21 cellular contexts compared by ENCODE assay signal in the genomic region with DNA sequence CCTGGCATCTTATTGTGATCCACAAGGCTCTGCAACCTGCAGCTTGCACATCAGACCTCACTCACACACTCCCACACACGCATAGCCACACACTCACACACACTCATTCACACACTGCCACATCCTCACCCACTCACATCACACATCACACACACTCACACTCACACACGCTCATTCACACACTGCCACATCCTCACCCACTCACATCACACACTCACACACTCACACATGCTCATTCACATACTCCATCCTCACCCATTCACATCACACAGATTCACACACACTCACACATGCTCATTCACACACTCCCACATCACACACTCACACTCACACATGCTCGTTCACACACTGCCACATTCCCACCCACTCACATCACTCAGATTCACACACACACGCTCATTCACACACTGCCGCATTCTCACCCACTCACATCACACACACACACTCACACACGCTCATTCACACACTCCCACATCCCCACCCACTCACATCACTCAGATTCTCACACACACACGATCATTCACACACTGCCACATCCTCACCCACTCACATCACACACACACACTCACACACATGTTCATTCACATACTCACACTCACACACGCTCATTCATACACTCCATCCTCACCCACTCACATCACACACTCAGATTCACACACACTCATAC. TPM values are rescaled to one million over a fixed set of nuclear protein-coding genes. Genes with fewer than 3 reads are reported as not detected.
DNase-seq lines count a peak whose midpoint lies in the region; ATAC-seq, FAIRE-seq and TF ChIP-seq lines count a peak whose summit lies in the region.
"Had no signal": no experiment of that assay in that cellular context is flagged by ENCODE, and none has a peak within 500 bp of the region (broad histone marks: within the 10 kb centered on the region; RNA-seq: fewer than 3 reads in every experiment).

No MANE protein-coding gene starts in this region.

- H3K4me1 Mint-ChIP-seq in activated T-cell treated with anti-CD3 and anti-CD28 coated beads, Interleukin-2, amount 50 U/mL, for 24 hours (ENCODE audit: low read depth): no peaks in the 10 kb centered on the region
- H3K4me1 Mint-ChIP-seq: CD8-positive, alpha-beta memory T cell had no signal

- no peak overlapping the region for H4K5ac ChIP-seq in H1 (ENCODE audit: insufficient read length, low read depth, low read length)

- peaks cover 8% of the 10 kb centered on the region; the same call in 1 of the 2 replicates for H3K23me2 ChIP-seq in H1 (ENCODE audit: low read depth, low read length)

- no peak overlapping the region for H4K8ac ChIP-seq in H1 (ENCODE audit: extremely low read depth, insufficient read depth, low read length)

- TF ChIP-seq CTCF in HEK293 (tag by site-specific recombination; IDR thresholded peaks at IDR 0.05) (no peak), RWPE1 (conservative IDR thresholded peaks at IDR 0.05; ENCODE audit: low read depth) (no peak), H1 (IDR thresholded peaks at IDR 0.05; ENCODE audit: control extremely low read depth in 1 of 3, insufficient read depth in 1 of 3, low read depth in 1 of 3, low read length in 3 of 3) (no peak)

- peak overlapping the region; percentile 45; the same call in 1 of the 2 replicates for H2BK12ac ChIP-seq in H1 (ENCODE audit: low read depth, low read length)

- no peak overlapping the region for H2BK120ac ChIP-seq in H1 (replicated peaks; ENCODE audit: low read depth, low read length)

- H3K4ac ChIP-seq in H1 (replicated peaks; ENCODE audit: insufficient read length, low read depth, low read length): no peak overlapping the region

- peaks cover 22% of the 10 kb centered on the region for H3K27me3 Mint-ChIP-seq in activated T-cell treated with anti-CD3 and anti-CD28 coated beads, Interleukin-2, amount 50 U/mL, for 24 hours

- no peak for TF ChIP-seq RAD21 in H1 (IDR thresholded peaks at IDR 0.05 in 1 of 2, conservative IDR thresholded peaks at IDR 0.05 in 1 of 2; ENCODE audit: low read depth in 2 of 2, low read length in 2 of 2)

- H2BK15ac ChIP-seq in H1 (ENCODE audit: low read length): peak overlapping the region; percentile 99

- no peak overlapping the region for H3K4me3 Mint-ChIP-seq in activated T-cell treated with anti-CD3 and anti-CD28 coated beads, Interleukin-2, amount 50 U/mL, for 24 hours
- H3K4me3 Mint-ChIP-seq: CD4-positive, CD25-positive, alpha-beta regulatory T cell; CD8-positive, alpha-beta memory T cell had no signal

- no peaks in the 10 kb centered on the region for H3K79me1 ChIP-seq in H1 (ENCODE audit: low read depth, low read length)

- peaks cover 0 to 8% of the 10 kb centered on the region in 2 experiments for H4K20me1 ChIP-seq in H1 (replicated peaks in 1 of 2; ENCODE audit: control insufficient read depth in 1 of 2, insufficient read depth in 2 of 2, low read length in 2 of 2)

- H3K4me3 ChIP-seq in HEK293 (ENCODE audit: low read depth, low read length): no peak overlapping the region
- H3K4me3 ChIP-seq in H1 (ENCODE audit: extremely low read depth in 1 of 4, insufficient read depth in 2 of 4, low read depth in 3 of 4, low read length in 4 of 4): no peak overlapping the region
- H3K4me3 ChIP-seq: GM23248 had no signal

- FAIRE-seq in H1 (lab: Jason Lieb, UNC): no peak
- FAIRE-seq: A204.1, G401.6, H54 had no signal

- H3K9me3 Mint-ChIP-seq in activated T-cell treated with anti-CD3 and anti-CD28 coated beads, Interleukin-2, amount 50 U/mL, for 24 hours: no peaks in the 10 kb centered on the region
- H3K9me3 Mint-ChIP-seq: CD4-positive, CD25-positive, alpha-beta regulatory T cell; CD8-positive, alpha-beta memory T cell had no signal

- no peak overlapping the region for H2AFZ ChIP-seq in H1 (ENCODE audit: low read length)
- H2AFZ ChIP-seq: GM23248 had no signal

- H3K36me3 Mint-ChIP-seq in activated T-cell treated with anti-CD3 and anti-CD28 coated beads, Interleukin-2, amount 50 U/mL, for 24 hours (ENCODE audit: low read depth): no peaks in the 10 kb centered on the region
- H3K36me3 Mint-ChIP-seq: CD4-positive, CD25-positive, alpha-beta regulatory T cell; CD8-positive, alpha-beta memory T cell had no signal

- peak overlapping the region; percentile 4; the same call in 1 of the 2 replicates for H2BK5ac ChIP-seq in H1 (ENCODE audit: low read depth, low read length)

- H3K23ac ChIP-seq in H1 (ENCODE audit: insufficient read length): no peak overlapping the region

- H3K4me2 ChIP-seq in H1 (ENCODE audit: insufficient read depth in 1 of 2, low read depth in 2 of 2, low read length in 2 of 2): no peak overlapping the region

- H3K14ac ChIP-seq in H1 (ENCODE audit: insufficient read length): peak overlapping the region; percentile 69

- DNase-seq in RWPE1 (ENCODE audit: low spot score) (no peak), H1 (ENCODE audit: low read depth in 1 of 2, low spot score in 2 of 2) (no peak)
- no peak for DNase-seq in activated T-cell treated with anti-CD3 and anti-CD28 coated beads, Interleukin-2, amount 50 U/mL, for 24 hours
- DNase-seq: ACHN; BE2C; C1 segment of cervical spinal cord; CD4-positive, CD25-positive, alpha-beta regulatory T cell; CD8-positive, alpha-beta memory T cell; COR-L47; DMS 273 treated with DMSO at 0.1 percent for 48 hours; GM23248; Karpas-422; KBM-7 had no signal

- H3K9me3 ChIP-seq in HEK293 (ENCODE audit: control insufficient read depth, insufficient read depth, low read depth, low read length): no peaks in the 10 kb centered on the region
- H3K9me3 ChIP-seq in H1 (ENCODE audit: insufficient read depth in 2 of 2, low read depth in 1 of 2, low read length in 1 of 2): peaks cover 0 to 4% of the 10 kb centered on the region in 2 experiments; a peak in 1 of 4 replicates
- H3K9me3 ChIP-seq: BE2C had no signal

- H3K18ac ChIP-seq in H1 (ENCODE audit: extremely low read depth, low read length): no peak overlapping the region

- TF ChIP-seq EP300 in H1 (IDR thresholded peaks at IDR 0.05; ENCODE audit: borderline replicate concordance in 1 of 2, low read depth in 2 of 2, low read length in 2 of 2): no peak

- H3K27ac Mint-ChIP-seq in activated T-cell treated with anti-CD3 and anti-CD28 coated beads, Interleukin-2, amount 50 U/mL, for 24 hours: no peak overlapping the region
- H3K27ac Mint-ChIP-seq: CD4-positive, CD25-positive, alpha-beta regulatory T cell; CD8-positive, alpha-beta memory T cell had no signal

- peak overlapping the region; percentile 54 for H4K91ac ChIP-seq in H1 (replicated peaks; ENCODE audit: insufficient read length, low read length)

- H3K4me1 ChIP-seq in HEK293 (ENCODE audit: control insufficient read depth, insufficient read depth, low read length) (no peaks in the 10 kb centered on the region), H1 (replicated peaks in 1 of 4; ENCODE audit: control insufficient read depth in 3 of 4, insufficient read depth in 4 of 4, low read length in 3 of 4) (peaks cover 0 to 5% (median under 1%) of the 10 kb centered on the region in 4 experiments; a peak in 3 of 7 replicates)
- H3K4me1 ChIP-seq: BE2C had no signal

- POLR2A ChIA-PET in HEK293 (lab: Yijun Ruan, JAX): no interaction called here
- POLR2A ChIA-PET in RWPE1 (lab: Yijun Ruan, JAX; ENCODE audit: low non-redundant PET): no interaction called here
- POLR2A ChIA-PET in H1 (lab: Charles Lee; ENCODE audit: partially characterized antibody): interaction anchor here (0.6 kb wide), 1 partner anchor 1078 kb away, joined by 4 read pairs; no protein-coding TSS in a partner anchor

- H3K27ac ChIP-seq in HEK293 (ENCODE audit: extremely low read depth, low read depth, low read length) (no peak overlapping the region), RWPE1 (peak overlapping the region; percentile 9; the same call in 1 of the 2 replicates), H1 (ENCODE audit: low read depth, low read length) (no peak overlapping the region)
- H3K27ac ChIP-seq: GM23248 had no signal

- peak overlapping the region; percentile 61; the same call in 1 of the 2 replicates for H2BK20ac ChIP-seq in H1 (ENCODE audit: low read length)

- no peak overlapping the region; a peak in 1 of 7 replicates for H3K9ac ChIP-seq in H1 (replicated peaks in 1 of 4; ENCODE audit: extremely low read depth in 1 of 4, low read depth in 3 of 4, low read length in 3 of 4)
- H3K9ac ChIP-seq: GM23248 had no signal

- TF ChIP-seq POLR2A in H1 (IDR thresholded peaks at IDR 0.05; ENCODE audit: control extremely low read depth in 1 of 2, low read depth in 2 of 2, low read length in 2 of 2): no peak

- CTCF ChIA-PET in HEK293 (lab: Yijun Ruan, JAX) (no interaction called here), RWPE1 (lab: Yijun Ruan, JAX) (no interaction called here), H1 (lab: Charles Lee; ENCODE audit: partially characterized antibody) (interaction anchor here (1.0 kb wide), 1 partner anchor 16 kb away, joined by 3 read pairs; no protein-coding TSS in a partner anchor)

- 78 to 98% methylated on average over 4 to 8 of the region's 8 CpGs for WGBS in H1 (ENCODE audit: extremely low coverage in 1 of 2, insufficient coverage in 1 of 2, insufficient read length in 1 of 2, insufficient replicate concordance in 2 of 2, low coverage in 1 of 2, low lambda C conversion rate in 2 of 2, missing lambda C conversion rate in 1 of 2), 2 experiments

- H3K27me3 ChIP-seq in H1 (replicated peaks in 1 of 4; ENCODE audit: control insufficient read depth in 3 of 4, extremely low read depth in 1 of 4, insufficient read depth in 3 of 4, low read length in 3 of 4): no peaks in the 10 kb centered on the region; a peak in 1 of 7 replicates
- H3K27me3 ChIP-seq: BE2C had no signal

- H3K79me2 ChIP-seq in H1 (ENCODE audit: control insufficient read depth in 1 of 2, insufficient read depth in 2 of 2, low read length in 2 of 2): no peaks in the 10 kb centered on the region

- ATAC-seq in GM21526 (IDR thresholded peaks at IDR 0.05; ENCODE audit: low FRiP score, unreplicated experiment) (no peak), HG03025 (IDR thresholded peaks at IDR 0.05; ENCODE audit: low FRiP score, unreplicated experiment) (no peak), GM21381 (IDR thresholded peaks at IDR 0.05; ENCODE audit: unreplicated experiment) (no peak)
- ATAC-seq: HCT116 had no signal

- H3K36me3 ChIP-seq in HEK293 (ENCODE audit: control insufficient read depth in 2 of 2, insufficient read depth in 1 of 2, low read length in 2 of 2) (no peaks in the 10 kb centered on the region), H1 (ENCODE audit: control insufficient read depth in 2 of 4, insufficient read depth in 4 of 4, low read length in 3 of 4) (no peaks in the 10 kb centered on the region; a peak in 1 of 8 replicates)
- H3K36me3 ChIP-seq: BE2C had no signal

- peak overlapping the region; percentile 94 for H3K56ac ChIP-seq in H1 (replicated peaks; ENCODE audit: insufficient read length, low read depth, low read length)

- peak overlapping the region; percentile 99; the same call in 1 of the 2 replicates for H2AK5ac ChIP-seq in H1 (ENCODE audit: low read depth, low read length)

RNA-seq across cellular contexts. Expression of a gene that starts 47.1 kb away (rescaled TPM):
- 28.1 and 29.4 TPM in 2 replicates for total RNA-seq in H1 (2021; fragmentation: NEBNext Ultra II Directional; extraction: Animal tissue kit (Norgen Biotek cat#: 25700))
- 9.8 and 21.0 TPM in 2 replicates for polyA plus RNA-seq in H1 (2011; rRNA removed)
- polyA plus RNA-seq in H1 (2011; cell fraction: cytosol; rRNA removed): 14.3 TPM
- polyA plus RNA-seq in H1 (2011; cell fraction: nucleus; rRNA removed): 27.1 TPM
- polyA plus RNA-seq in H1 (2012, experiment 1 of 2): 14.2 to 23.4 TPM (median 21.5 TPM) in 4 replicates
- polyA plus RNA-seq in H1 (2012, experiment 2 of 2): 17.1 TPM
- 14.4 TPM for polyA plus RNA-seq in H1 (2013, experiment 1 of 2)
- 14.7 TPM for polyA plus RNA-seq in H1 (2013, experiment 2 of 2)
- 9.7 and 12.2 TPM in 2 replicates for polyA minus RNA-seq in H1 (2011; rRNA and poly(A)+ RNA removed)
- 14.5 TPM for polyA minus RNA-seq in H1 (2011; cell fraction: cytosol; rRNA and poly(A)+ RNA removed)
- 13.4 TPM for polyA minus RNA-seq in H1 (2011; cell fraction: nucleus; rRNA and poly(A)+ RNA removed)
